27 cellular contexts compared by ENCODE assay signal in the genomic region with DNA sequence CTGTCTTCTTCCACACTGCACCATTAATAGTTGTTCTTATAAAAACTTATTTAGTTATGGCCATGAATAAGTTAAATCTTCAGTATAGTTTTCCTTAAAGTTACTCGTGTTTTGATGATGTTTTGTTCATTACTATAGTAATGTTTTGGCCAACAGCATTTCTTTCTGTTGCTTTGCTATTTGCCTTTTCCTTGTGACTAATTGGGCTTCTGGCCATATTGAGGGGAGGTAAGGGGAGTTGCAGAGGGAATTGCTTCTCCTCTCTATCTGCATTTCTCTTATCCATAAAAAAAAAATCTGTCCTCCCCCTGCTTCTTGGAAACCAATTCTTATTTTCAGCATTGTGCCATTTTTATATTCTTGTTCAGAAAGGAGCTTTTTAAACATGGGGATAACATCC.
DNase-seq lines count a peak whose midpoint lies in the region; ATAC-seq and TF ChIP-seq lines count a peak whose summit lies in the region.
"Had no signal": no experiment of that assay in that cellular context is flagged by ENCODE, and none has a peak within 500 bp of the region (broad histone marks: within the 10 kb centered on the region; RNA-seq: fewer than 3 reads in every experiment).

No MANE protein-coding gene starts in this region.

- DNase-seq in adipocyte (ENCODE audit: low read depth) = peak; percentile 5
- DNase-seq in fibroblast of gingiva (ENCODE audit: low read depth) = peak; percentile 8
- no peak for DNase-seq in NCI-H2107 (lab: John Stamatoyannopoulos, UW)
- DNase-seq in RWPE1 (ENCODE audit: low spot score) = no peak
- DNase-seq: 8988T; activated CD4-positive, alpha-beta T cell treated with anti-CD3 and anti-CD28 coated beads, Interleukin-2, amount 50 U/mL, for 4 hours; activated CD4-positive, CD25-positive, alpha-beta regulatory T cell; activated naive CD4-positive, alpha-beta T cell treated with anti-CD3 and anti-CD28 coated beads, Interleukin-2, amount 50 U/mL, for 16 hours; DMS153; gastrocnemius medialis; hippocampal formation; immature natural killer cell; midbrain; naive thymus-derived CD8-positive, alpha-beta T cell; NCI-H1105 treated with DMSO at 0.1 percent for 48 hours; NCI-H2029 treated with DMSO at 0.1 percent for 48 hours; NCI-H2227 treated with DMSO at 0.1 percent for 48 hours; NCI-H748 treated with DMSO at 0.1 percent for 48 hours; nucleus accumbens; RPMI8226; stimulated activated naive CD8-positive, alpha-beta T cell treated with anti-CD3 and anti-CD28 coated beads, Interleukin-15, Interleukin-2, amounts not matched to agents 100 U/mL and 50 U/mL, for 24 hours; T-helper 1 cell; thyroid gland had no signal

- H3K27me3 ChIP-seq in ACC112 (ENCODE audit: insufficient read depth, low read length) (no peaks in the 10 kb centered on the region), adipocyte (replicated peaks; ENCODE audit: control insufficient read depth, insufficient read depth, low read length) (no peaks in the 10 kb centered on the region), muscle layer of duodenum (ENCODE audit: low read depth, low read length) (no peaks in the 10 kb centered on the region)
- H3K27me3 ChIP-seq: gastrocnemius medialis, thyroid gland had no signal

- ATAC-seq in HG02588 (IDR thresholded peaks at IDR 0.05; ENCODE audit: unreplicated experiment) = no peak
- no peak for ATAC-seq in GM18870 (IDR thresholded peaks at IDR 0.05; ENCODE audit: unreplicated experiment)
- ATAC-seq: gastrocnemius medialis; naive thymus-derived CD8-positive, alpha-beta T cell; stimulated activated naive CD8-positive, alpha-beta T cell treated with anti-CD3 and anti-CD28 coated beads, Interleukin-15, Interleukin-2, amounts not matched to agents 100 U/mL and 50 U/mL, for 24 hours had no signal

- H3K9me3 ChIP-seq in adipocyte (ENCODE audit: control insufficient read depth, low read length) (no peaks in the 10 kb centered on the region), muscle layer of duodenum (ENCODE audit: control insufficient read depth in 1 of 2, low read length in 2 of 2) (no peaks in the 10 kb centered on the region)
- H3K9me3 ChIP-seq: gastrocnemius medialis, thyroid gland had no signal

- POLR2A ChIA-PET in RWPE1 (lab: Yijun Ruan, JAX; ENCODE audit: low non-redundant PET) = no interaction called here

- no peak for TF ChIP-seq CTCF in RWPE1 (conservative IDR thresholded peaks at IDR 0.05; ENCODE audit: low read depth)

- H3K9ac ChIP-seq in adipocyte (ENCODE audit: low read length) = no peak overlapping the region

- no peak overlapping the region for H2AFZ ChIP-seq in ACC112 (ENCODE audit: low read length, unreplicated experiment)

- CTCF ChIA-PET in RWPE1 (lab: Yijun Ruan, JAX) = no interaction called here

- H3K4me3 ChIP-seq in ACC112 (ENCODE audit: low read depth, low read length) (no peak overlapping the region), adipocyte (ENCODE audit: low read length) (no peak overlapping the region), muscle layer of duodenum (ENCODE audit: low read depth in 1 of 2, low read length in 2 of 2) (no peak overlapping the region)
- H3K4me3 ChIP-seq: gastrocnemius medialis, thyroid gland had no signal

- H3K36me3 ChIP-seq in ACC112 (ENCODE audit: insufficient read depth, low read length) = no peaks in the 10 kb centered on the region
- no peaks in the 10 kb centered on the region for H3K36me3 ChIP-seq in adipocyte (ENCODE audit: control insufficient read depth, insufficient read depth, low read length, severe bottlenecking)
- no peaks in the 10 kb centered on the region for H3K36me3 ChIP-seq in muscle layer of duodenum (ENCODE audit: control insufficient read depth in 1 of 2, insufficient read depth in 2 of 2, low read length in 2 of 2)
- H3K36me3 ChIP-seq: thyroid gland had no signal

- H3K79me2 ChIP-seq in ACC112 (ENCODE audit: control insufficient read depth, insufficient read depth, low read length, unreplicated experiment) = no peaks in the 10 kb centered on the region

- H3K4me1 ChIP-seq in ACC112 (ENCODE audit: control insufficient read depth, insufficient read depth, low read length, unreplicated experiment) = peaks cover 3% of the 10 kb centered on the region
- H3K4me1 ChIP-seq in adipocyte (ENCODE audit: control insufficient read depth, insufficient read depth, low read length) = no peaks in the 10 kb centered on the region
- H3K4me1 ChIP-seq in muscle layer of duodenum (ENCODE audit: control insufficient read depth in 1 of 2, insufficient read depth in 2 of 2, low read length in 2 of 2) = peaks cover 0 to 7% of the 10 kb centered on the region in 2 donors
- H3K4me1 ChIP-seq: gastrocnemius medialis, thyroid gland had no signal

- peak overlapping the region; percentile 75 for H3K27ac ChIP-seq in ACC112 (ENCODE audit: low read depth, low read length)
- peak overlapping the region; percentile 23 for H3K27ac ChIP-seq in muscle layer of duodenum (ENCODE audit: low read length)
- no peak overlapping the region for H3K27ac ChIP-seq in RWPE1
- H3K27ac ChIP-seq: gastrocnemius medialis, thyroid gland had no signal

Comparison
In these comparisons a context has a peak if more than half of its experiments do, and no peak if none do; other contexts are left out.
1. DNase-seq: peak in adipocyte (single experiment) and fibroblast of gingiva (single experiment); none in NCI-H2107 (single experiment) and RWPE1 (single experiment).